Comparison of ENCODE assay signal across 7 cellular contexts in the genomic region with DNA sequence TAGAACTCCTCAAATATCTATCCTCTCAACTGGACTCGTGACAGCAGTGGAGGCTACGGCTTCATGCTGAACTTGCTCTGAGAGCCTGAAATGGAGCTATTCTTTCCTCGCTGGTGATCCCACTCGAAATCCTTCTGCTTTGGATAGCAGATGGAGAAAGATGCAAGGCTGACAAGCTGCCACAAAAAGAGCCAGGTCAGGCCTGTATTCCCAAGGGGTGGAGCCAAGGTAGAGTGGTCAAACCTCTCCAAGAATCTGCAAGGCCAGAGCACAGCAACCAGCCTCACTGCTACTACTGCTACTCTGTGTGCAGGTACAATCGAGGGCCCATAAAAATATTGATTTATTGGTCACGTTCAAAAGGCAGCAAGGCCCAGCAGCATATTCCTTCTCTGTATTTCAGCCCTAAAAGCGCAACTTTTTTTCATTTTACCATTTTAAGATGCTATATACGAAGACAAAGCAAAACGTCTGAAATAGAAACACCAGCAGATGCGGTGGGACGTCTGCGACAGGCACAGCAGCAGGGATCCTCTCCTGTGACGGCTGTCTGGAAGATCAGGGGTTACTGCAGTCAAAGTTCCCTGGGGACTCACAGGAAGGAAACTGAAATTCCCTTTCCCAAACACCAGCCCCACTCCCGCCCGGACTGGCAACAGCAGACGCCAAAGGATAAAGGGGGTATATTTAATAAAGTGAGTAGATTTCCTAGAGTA. TPM values are rescaled to one million over a fixed set of nuclear protein-coding genes. Genes with fewer than 3 reads are reported as not detected.
DNase-seq lines count a peak whose midpoint lies in the region; ATAC-seq, FAIRE-seq and TF ChIP-seq lines count a peak whose summit lies in the region.

No MANE protein-coding gene starts in this region.

- H3K27ac ChIP-seq in HCT116 (ENCODE audit: low read depth, low read length), result peak overlapping the region; percentile 88
- H3K27ac ChIP-seq in small intestine (ENCODE audit: low read depth in 1 of 2, low read length in 1 of 2), result peak overlapping the region; percentile 9 to 87

- TF ChIP-seq RAD21 in HCT116 (IDR thresholded peaks at IDR 0.05; ENCODE audit: low read depth), result no peak

- H3K4me1 ChIP-seq in HCT116 (ENCODE audit: control insufficient read depth in 1 of 2, insufficient read depth in 2 of 2, low read length in 2 of 2) (peaks cover 16 to 32% of the 10 kb centered on the region in 2 experiments; a peak in 3 of 4 replicates), small intestine (ENCODE audit: control insufficient read depth in 2 of 2, insufficient read depth in 1 of 2, low read depth in 1 of 2, low read length in 1 of 2) (peaks cover 0 to 3% of the 10 kb centered on the region in 2 donors)

- no peaks in the 10 kb centered on the region for H3K9me3 ChIP-seq in HCT116 (ENCODE audit: control insufficient read depth in 1 of 2, insufficient read depth in 1 of 2, low read depth in 1 of 2, low read length in 2 of 2)
- no peaks in the 10 kb centered on the region for H3K9me3 ChIP-seq in small intestine (ENCODE audit: control insufficient read depth, low read depth)

- DNase-seq in HCT116 (ENCODE audit: low read depth, low spot score) (no peak), T-cell (no peak), hepatic stellate cell (ENCODE audit: low spot score) (peak; percentile 15), small intestine (peak; percentile 51), NCI-H1048 (lab: John Stamatoyannopoulos, UW) (no peak), NCI-H2196 treated with DMSO at 0.1 percent for 48 hours (lab: John Stamatoyannopoulos, UW; ENCODE audit: unreplicated experiment) (no peak)

- no peaks in the 10 kb centered on the region for H3K9me2 ChIP-seq in HCT116 (ENCODE audit: insufficient read depth)

- TF ChIP-seq CTCF in HCT116 (IDR thresholded peaks at IDR 0.05 in 2 of 3, conservative IDR thresholded peaks at IDR 0.05 in 1 of 3; ENCODE audit: borderline replicate concordance in 1 of 3, insufficient read depth in 1 of 3, low read depth in 2 of 3, low read length in 2 of 3), result no peak

- H3K79me2 ChIP-seq in HCT116 (ENCODE audit: insufficient read depth, low read length), result peaks cover 70% of the 10 kb centered on the region

- POLR2A ChIA-PET in HCT116 (lab: Charles Lee), result interaction anchor here (1.9 to 2.9 kb wide), 2 partner anchors 13 to 47 kb away, joined by 5 to 8 read pairs; no protein-coding TSS in a partner anchor
- POLR2A ChIA-PET in T-cell (lab: Charles Lee), result no interaction called here

- ATAC-seq in HCT116 (no peak), T-cell (replicated peaks in 1 of 4) (no peak), HG02763 (IDR thresholded peaks at IDR 0.05; ENCODE audit: unreplicated experiment) (no peak)

- peaks cover 0 to 13% of the 10 kb centered on the region in 2 donors for H3K27me3 Mint-ChIP-seq in T-cell

- H3K4me3 Mint-ChIP-seq in T-cell, result peak overlapping the region; percentile 82 to 89 (median 88)

- peaks cover 27% of the 10 kb centered on the region for H4K20me1 ChIP-seq in HCT116 (ENCODE audit: insufficient read depth)

- no peak for TF ChIP-seq POLR2A in HCT116 (IDR thresholded peaks at IDR 0.05; ENCODE audit: borderline replicate concordance, extremely low read depth, insufficient read depth, insufficient read length)

- peak overlapping the region; percentile 87 for H3K4me2 ChIP-seq in HCT116 (ENCODE audit: low read length)

- WGBS in small intestine, 3 donors, result 21 to 35% (median 34%) methylated on average over 16 of the region's 16 CpGs

- no peak for FAIRE-seq in small intestine (lab: Jason Lieb, UNC)

- BruUV-seq in HCT116 (replicated peaks; lab: Mats Ljungman, UMichigan), result TSS peak; percentile 32

- H3K36me3 ChIP-seq in HCT116 (ENCODE audit: control insufficient read depth in 1 of 2, insufficient read depth in 2 of 2, low read length in 2 of 2) (peaks cover 0 to 6% of the 10 kb centered on the region in 2 experiments; a peak in 1 of 4 replicates), small intestine (ENCODE audit: control insufficient read depth in 2 of 2, insufficient read depth in 2 of 2, low read length in 2 of 2) (no peaks in the 10 kb centered on the region)

- H2AFZ ChIP-seq in HCT116 (ENCODE audit: low read depth, low read length, poor library complexity, severe bottlenecking), result no peak overlapping the region

- RAD21 ChIA-PET in HCT116 (lab: Charles Lee; ENCODE audit: low non-redundant PET in 1 of 2, low total read pairs in 2 of 2, uncharacterized antibody in 2 of 2, unreplicated experiment in 2 of 2), result interaction anchor here in 1 of 2 experiments (1.0 kb wide), 1 partner anchor 165 kb away, joined by 3 read pairs; no protein-coding TSS in a partner anchor

- H3K27me3 ChIP-seq in HCT116 (ENCODE audit: insufficient read depth, low read length) (no peaks in the 10 kb centered on the region), small intestine (ENCODE audit: control insufficient read depth in 2 of 2, insufficient read depth in 2 of 2, low read length in 2 of 2) (no peaks in the 10 kb centered on the region)

- H3K9ac ChIP-seq in HCT116 (ENCODE audit: low read length), result peak overlapping the region; percentile 97

- intact Hi-C loops in HCT116 (cut with micrococcal nuclease), result loop anchor here (1.0 to 10.0 kb wide), 2 partner anchors 47 to 375 kb away; a partner anchor contains a TSS

- H3K9me3 Mint-ChIP-seq in T-cell, result no peaks in the 10 kb centered on the region

- no peaks in the 10 kb centered on the region for H3K36me3 Mint-ChIP-seq in T-cell

- H3K4me3 ChIP-seq in HCT116 (replicated peaks in 1 of 2; ENCODE audit: low read depth in 1 of 2, low read length in 2 of 2) (peak overlapping the region; percentile 92 to 93), small intestine (ENCODE audit: low read depth in 1 of 2, low read length in 2 of 2) (peak overlapping the region; percentile 75 to 84)

- CTCF ChIA-PET in HCT116 (lab: Charles Lee) (interaction anchor here (0.7 kb wide), 1 partner anchor 144 kb away, joined by 3 read pairs; no protein-coding TSS in a partner anchor), T-cell (lab: Charles Lee) (interaction anchor here in 1 of 2 donors (1.0 kb wide), 1 partner anchor 127 kb away, joined by 3 read pairs; no protein-coding TSS in a partner anchor)

- peaks cover 3 to 10% (median 3%) of the 10 kb centered on the region in 3 donors for H3K4me1 Mint-ChIP-seq in T-cell

- no peak overlapping the region for H3K27ac Mint-ChIP-seq in T-cell

TF ChIP-seq in HCT116, 20 proteins besides CTCF, POLR2A, EP300 and RAD21 (continues in another document):
- TF ChIP-seq FOSL1 (IDR thresholded peaks at IDR 0.05; ENCODE audit: low read depth) (no peak), CBX3 (IDR thresholded peaks at IDR 0.05; ENCODE audit: low read depth) (no peak), SP1 (IDR thresholded peaks at IDR 0.05; ENCODE audit: low read depth) (no peak), EZH2 (IDR thresholded peaks at IDR 0.05) (no peak), JUND (IDR thresholded peaks at IDR 0.05) (no peak), POLR2AphosphoS5 (IDR thresholded peaks at IDR 0.05; ENCODE audit: low read depth, low read length) (no peak), SRF (IDR thresholded peaks at IDR 0.05; ENCODE audit: low read depth) (no peak), ZNF274 (IDR thresholded peaks at IDR 0.05; ENCODE audit: low read depth, low read length) (no peak)
- TF ChIP-seq, protein P1, sequence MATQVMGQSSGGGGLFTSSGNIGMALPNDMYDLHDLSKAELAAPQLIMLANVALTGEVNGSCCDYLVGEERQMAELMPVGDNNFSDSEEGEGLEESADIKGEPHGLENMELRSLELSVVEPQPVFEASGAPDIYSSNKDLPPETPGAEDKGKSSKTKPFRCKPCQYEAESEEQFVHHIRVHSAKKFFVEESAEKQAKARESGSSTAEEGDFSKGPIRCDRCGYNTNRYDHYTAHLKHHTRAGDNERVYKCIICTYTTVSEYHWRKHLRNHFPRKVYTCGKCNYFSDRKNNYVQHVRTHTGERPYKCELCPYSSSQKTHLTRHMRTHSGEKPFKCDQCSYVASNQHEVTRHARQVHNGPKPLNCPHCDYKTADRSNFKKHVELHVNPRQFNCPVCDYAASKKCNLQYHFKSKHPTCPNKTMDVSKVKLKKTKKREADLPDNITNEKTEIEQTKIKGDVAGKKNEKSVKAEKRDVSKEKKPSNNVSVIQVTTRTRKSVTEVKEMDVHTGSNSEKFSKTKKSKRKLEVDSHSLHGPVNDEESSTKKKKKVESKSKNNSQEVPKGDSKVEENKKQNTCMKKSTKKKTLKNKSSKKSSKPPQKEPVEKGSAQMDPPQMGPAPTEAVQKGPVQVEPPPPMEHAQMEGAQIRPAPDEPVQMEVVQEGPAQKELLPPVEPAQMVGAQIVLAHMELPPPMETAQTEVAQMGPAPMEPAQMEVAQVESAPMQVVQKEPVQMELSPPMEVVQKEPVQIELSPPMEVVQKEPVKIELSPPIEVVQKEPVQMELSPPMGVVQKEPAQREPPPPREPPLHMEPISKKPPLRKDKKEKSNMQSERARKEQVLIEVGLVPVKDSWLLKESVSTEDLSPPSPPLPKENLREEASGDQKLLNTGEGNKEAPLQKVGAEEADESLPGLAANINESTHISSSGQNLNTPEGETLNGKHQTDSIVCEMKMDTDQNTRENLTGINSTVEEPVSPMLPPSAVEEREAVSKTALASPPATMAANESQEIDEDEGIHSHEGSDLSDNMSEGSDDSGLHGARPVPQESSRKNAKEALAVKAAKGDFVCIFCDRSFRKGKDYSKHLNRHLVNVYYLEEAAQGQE (IDR thresholded peaks at IDR 0.05; ENCODE audit: low read depth), result no peak
- TF ChIP-seq, protein P2, sequence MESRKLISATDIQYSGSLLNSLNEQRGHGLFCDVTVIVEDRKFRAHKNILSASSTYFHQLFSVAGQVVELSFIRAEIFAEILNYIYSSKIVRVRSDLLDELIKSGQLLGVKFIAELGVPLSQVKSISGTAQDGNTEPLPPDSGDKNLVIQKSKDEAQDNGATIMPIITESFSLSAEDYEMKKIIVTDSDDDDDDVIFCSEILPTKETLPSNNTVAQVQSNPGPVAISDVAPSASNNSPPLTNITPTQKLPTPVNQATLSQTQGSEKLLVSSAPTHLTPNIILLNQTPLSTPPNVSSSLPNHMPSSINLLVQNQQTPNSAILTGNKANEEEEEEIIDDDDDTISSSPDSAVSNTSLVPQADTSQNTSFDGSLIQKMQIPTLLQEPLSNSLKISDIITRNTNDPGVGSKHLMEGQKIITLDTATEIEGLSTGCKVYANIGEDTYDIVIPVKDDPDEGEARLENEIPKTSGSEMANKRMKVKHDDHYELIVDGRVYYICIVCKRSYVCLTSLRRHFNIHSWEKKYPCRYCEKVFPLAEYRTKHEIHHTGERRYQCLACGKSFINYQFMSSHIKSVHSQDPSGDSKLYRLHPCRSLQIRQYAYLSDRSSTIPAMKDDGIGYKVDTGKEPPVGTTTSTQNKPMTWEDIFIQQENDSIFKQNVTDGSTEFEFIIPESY (IDR thresholded peaks at IDR 0.05; ENCODE audit: extremely low read depth, insufficient replicate concordance, low read length), result no peak
- TF ChIP-seq, protein P3, sequence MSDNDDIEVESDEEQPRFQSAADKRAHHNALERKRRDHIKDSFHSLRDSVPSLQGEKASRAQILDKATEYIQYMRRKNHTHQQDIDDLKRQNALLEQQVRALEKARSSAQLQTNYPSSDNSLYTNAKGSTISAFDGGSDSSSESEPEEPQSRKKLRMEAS (IDR thresholded peaks at IDR 0.05), result no peak

RNA-seq across cellular contexts. Expression of a gene that starts 2.4 kb away (rescaled TPM):
- total RNA-seq in HCT116 (2021; ENCODE audit: unreplicated experiment) (62.6 TPM), T-cell (1 to 10 TPM in 3 of 5 donors, under 1 TPM in 2; 0.73 to 3.2 (median 1.2) TPM)
- 33.2 and 33.7 TPM in 2 replicates for polyA plus RNA-seq in HCT116 (2012)
- 10 to 100 TPM; 10.7 to 23.5 (median 14.8) TPM for polyA plus RNA-seq in small intestine

Comparison
In these comparisons a context has a peak if more than half of its experiments do, and no peak if none do; other contexts are left out.
1. DNase-seq: peak in hepatic stellate cell (single experiment) and small intestine (single experiment); none in HCT116 (single experiment), T-cell (0 of 34), NCI-H1048 (single experiment) and NCI-H2196 treated with DMSO at 0.1 percent for 48 hours (single experiment).
2. RNA of a gene that starts 2.4 kb away (total RNA-seq): 62.6 TPM in HCT116 (single experiment); 0.73 to 3.2 TPM in T-cell; every median in the first group is over 10 times any median in the second.